ENCODE assay signal across 11 cellular contexts in genomic region chr10:63456437-63457210, GRCh38. TPM values are rescaled to one million over a fixed set of nuclear protein-coding genes. Genes with fewer than 3 reads are reported as not detected.
DNase-seq lines count a peak whose midpoint lies in the region; ATAC-seq, FAIRE-seq and TF ChIP-seq lines count a peak whose summit lies in the region.
"Had no signal": no experiment of that assay in that cellular context is flagged by ENCODE, and none has a peak within 500 bp of the region (broad histone marks: within the 10 kb centered on the region; RNA-seq: fewer than 3 reads in every experiment).

No MANE protein-coding gene starts in this region.

- H3K9me3 Mint-ChIP-seq in HFFc6 = no peaks in the 10 kb centered on the region

- CTCF ChIA-PET in SK-N-SH (lab: Yijun Ruan, JAX) = interaction anchor here (1.1 kb wide), 1 partner anchor 8 kb away, joined by 3 read pairs; no protein-coding TSS in a partner anchor

- no peak overlapping the region for H3K4me3 ChIP-seq in SK-N-SH (ENCODE audit: low read depth in 2 of 2, low read length in 1 of 2)
- no peak overlapping the region for H3K4me3 ChIP-seq in fibroblast of mammary gland (ENCODE audit: control insufficient read depth, low read depth, low read length)
- H3K4me3 ChIP-seq in pancreas = no peak overlapping the region
- H3K4me3 ChIP-seq in dorsolateral prefrontal cortex = no peak overlapping the region
- no peak overlapping the region for H3K4me3 ChIP-seq in H7 (ENCODE audit: insufficient read depth, low read depth, low read length)
- H3K4me3 ChIP-seq: thoracic aorta had no signal

- H3K79me2 ChIP-seq in SK-N-SH (ENCODE audit: insufficient read depth) = peaks cover 99% of the 10 kb centered on the region

- H3K27me3 Mint-ChIP-seq in HFFc6 (ENCODE audit: insufficient read depth) = no peaks in the 10 kb centered on the region

- no peak for TF ChIP-seq RAD21 in SK-N-SH (IDR thresholded peaks at IDR 0.05; ENCODE audit: low read length)

- H3K4me3 Mint-ChIP-seq in HFFc6 = peak overlapping the region; percentile 61

- H3K9me2 ChIP-seq in SK-N-SH = no peaks in the 10 kb centered on the region

- H3K4me1 Mint-ChIP-seq in HFFc6 (ENCODE audit: low read depth) = peaks cover 29% of the 10 kb centered on the region

- no peak for ATAC-seq in pancreas
- ATAC-seq: HCT116 had no signal

- peak overlapping the region; percentile 70 for H3K27ac Mint-ChIP-seq in HFFc6

- H3K4me2 ChIP-seq in SK-N-SH = peak overlapping the region; percentile 31; the same call in 1 of the 2 replicates

- H4K20me1 ChIP-seq in SK-N-SH (ENCODE audit: insufficient read depth) = peaks cover 32% of the 10 kb centered on the region

- H2AFZ ChIP-seq in SK-N-SH (ENCODE audit: low read depth) = no peak overlapping the region

- H3F3A ChIP-seq in SK-N-SH (replicated peaks; ENCODE audit: insufficient read depth) = peaks cover 37% of the 10 kb centered on the region

- H3K9ac ChIP-seq in SK-N-SH = peak overlapping the region; percentile 18; the same call in 1 of the 2 replicates

- H3K27me3 ChIP-seq in SK-N-SH (ENCODE audit: insufficient read depth) (no peaks in the 10 kb centered on the region), pancreas (no peaks in the 10 kb centered on the region), dorsolateral prefrontal cortex (no peaks in the 10 kb centered on the region), H7 (ENCODE audit: control insufficient read depth, insufficient read depth, low read length) (no peaks in the 10 kb centered on the region)

- TF ChIP-seq EP300 in SK-N-SH (IDR thresholded peaks at IDR 0.05; ENCODE audit: borderline replicate concordance in 1 of 2, low read depth in 1 of 2, low read length in 1 of 2) = no peak

- peak; percentile 47 for FAIRE-seq in pancreas (lab: Jason Lieb, UNC)

- peak; percentile 63 for DNase-seq in HFFc6
- DNase-seq in SK-N-SH = no peak
- DNase-seq in fibroblast of mammary gland (ENCODE audit: low read depth) = peak; percentile 70
- no peak for DNase-seq in pancreas
- no peak for DNase-seq in dorsolateral prefrontal cortex
- no peak for DNase-seq in ureter (ENCODE audit: low spot score)
- no peak for DNase-seq in H7
- no peak for DNase-seq in activated gamma-delta T cell (lab: John Stamatoyannopoulos, UW)
- DNase-seq: NCI-H2171 had no signal

- H3K36me3 Mint-ChIP-seq in HFFc6 (ENCODE audit: low read depth) = peaks cover 4% of the 10 kb centered on the region; the same call in 1 of the 2 replicates

- peaks cover 4 to 22% of the 10 kb centered on the region in 2 experiments; a peak in 2 of 4 replicates for H3K4me1 ChIP-seq in SK-N-SH (ENCODE audit: control insufficient read depth in 1 of 2, insufficient read depth in 2 of 2, low read depth in 1 of 2, low read length in 1 of 2)
- H3K4me1 ChIP-seq in pancreas = no peaks in the 10 kb centered on the region

- intact Hi-C loops in pancreas (cut with DNase I) = no loop called here
- intact Hi-C loops in dorsolateral prefrontal cortex (cut with DNase I) = no loop called here

- H3K36me3 ChIP-seq in SK-N-SH (replicated peaks in 1 of 2; ENCODE audit: control insufficient read depth in 1 of 2, insufficient read depth in 2 of 2, low read length in 1 of 2) (peaks cover 0 to 5% of the 10 kb centered on the region in 2 experiments), pancreas (no peaks in the 10 kb centered on the region), H7 (replicated peaks; ENCODE audit: control insufficient read depth, insufficient read depth, low read length) (no peaks in the 10 kb centered on the region; the same call in 1 of the 2 replicates)
- H3K36me3 ChIP-seq: thoracic aorta had no signal

- H3K27ac ChIP-seq in SK-N-SH (ENCODE audit: low read depth in 2 of 2, low read length in 1 of 2) = peak overlapping the region; percentile 29 to 65; a peak in 3 of 4 replicates
- H3K27ac ChIP-seq in pancreas = no peak overlapping the region
- H3K27ac ChIP-seq in dorsolateral prefrontal cortex = peak overlapping the region in 6 of 59 donors; percentile 5 to 22 (median 18)
- H3K27ac ChIP-seq: thoracic aorta had no signal

- no peak for TF ChIP-seq CTCF in HFFc6 (IDR thresholded peaks at IDR 0.05)
- TF ChIP-seq CTCF in SK-N-SH (IDR thresholded peaks at IDR 0.05) = no peak
- TF ChIP-seq CTCF in fibroblast of mammary gland (conservative IDR thresholded peaks at IDR 0.05; ENCODE audit: control insufficient read depth, insufficient read depth, low read depth, low read length) = no peak
- TF ChIP-seq CTCF in pancreas (IDR thresholded peaks at IDR 0.05) = no peak
- no peak for TF ChIP-seq CTCF in dorsolateral prefrontal cortex (IDR thresholded peaks at IDR 0.05 in 54 of 56, conservative IDR thresholded peaks at IDR 0.05 in 2 of 56; ENCODE audit: low read depth in 1 of 56, partially characterized antibody in 56 of 56)

- 52% methylated on average over 2 of the region's 2 CpGs for WGBS in SK-N-SH (ENCODE audit: low lambda C conversion rate)
- WGBS in pancreas, 2 donors = 78 to 84% methylated on average over 2 of the region's 2 CpGs

- H3K9me3 ChIP-seq in SK-N-SH (no peaks in the 10 kb centered on the region), pancreas (no peaks in the 10 kb centered on the region)
- H3K9me3 ChIP-seq: thoracic aorta had no signal

- POLR2A ChIA-PET in SK-N-SH (lab: Yijun Ruan, JAX) = no interaction called here

TF ChIP-seq in SK-N-SH, 30 proteins besides CTCF, POLR2A, EP300 and RAD21 (continues in another document):
- TF ChIP-seq YY1 (IDR thresholded peaks at IDR 0.05; ENCODE audit: low read depth) (no peak), RXRA (IDR thresholded peaks at IDR 0.05; ENCODE audit: borderline replicate concordance, low read depth) (no peak), CHD2 (IDR thresholded peaks at IDR 0.05; ENCODE audit: low read length, partially characterized antibody) (no peak), POLR2AphosphoS5 (IDR thresholded peaks at IDR 0.05; ENCODE audit: low read depth, low read length) (no peak), SMC3 (IDR thresholded peaks at IDR 0.05; ENCODE audit: low read depth, low read length) (no peak), MXI1 (IDR thresholded peaks at IDR 0.05; ENCODE audit: low read depth, low read length) (no peak), EZH2phosphoT487 (IDR thresholded peaks at IDR 0.05; ENCODE audit: borderline replicate concordance, low read depth) (no peak), FOXM1 (IDR thresholded peaks at IDR 0.05; ENCODE audit: low read depth) (no peak), SIN3A (IDR thresholded peaks at IDR 0.05; ENCODE audit: borderline replicate concordance, low read depth, low read length) (no peak), TAF1 (IDR thresholded peaks at IDR 0.05; ENCODE audit: borderline replicate concordance, low read depth, low read length) (no peak), GABPA (IDR thresholded peaks at IDR 0.05; ENCODE audit: low read depth) (no peak), FOXJ3 (CRISPR knock-in tag; IDR thresholded peaks at IDR 0.05) (no peak), NFIC (IDR thresholded peaks at IDR 0.05; ENCODE audit: borderline replicate concordance) (no peak), TCF12 (IDR thresholded peaks at IDR 0.05) (peak; percentile 36; the same call in 1 of the 2 replicates), RFX5 (IDR thresholded peaks at IDR 0.05; ENCODE audit: low read length) (no peak), TEAD4 (IDR thresholded peaks at IDR 0.05; ENCODE audit: borderline replicate concordance, insufficient read depth) (peak; percentile 48; the same call in 1 of the 2 replicates), NRF1 (IDR thresholded peaks at IDR 0.05; ENCODE audit: low read depth, low read length) (no peak), MAX (IDR thresholded peaks at IDR 0.05; ENCODE audit: low read depth) (no peak), MEF2A (IDR thresholded peaks at IDR 0.05; ENCODE audit: borderline replicate concordance, low read depth) (peak; percentile 48; the same call in 1 of the 2 replicates), FOSL2 (IDR thresholded peaks at IDR 0.05; ENCODE audit: borderline replicate concordance, low read depth) (peak; percentile 57; the same call in 1 of the 2 replicates), ELF1 (IDR thresholded peaks at IDR 0.05) (no peak)
- TF ChIP-seq, protein P1, sequence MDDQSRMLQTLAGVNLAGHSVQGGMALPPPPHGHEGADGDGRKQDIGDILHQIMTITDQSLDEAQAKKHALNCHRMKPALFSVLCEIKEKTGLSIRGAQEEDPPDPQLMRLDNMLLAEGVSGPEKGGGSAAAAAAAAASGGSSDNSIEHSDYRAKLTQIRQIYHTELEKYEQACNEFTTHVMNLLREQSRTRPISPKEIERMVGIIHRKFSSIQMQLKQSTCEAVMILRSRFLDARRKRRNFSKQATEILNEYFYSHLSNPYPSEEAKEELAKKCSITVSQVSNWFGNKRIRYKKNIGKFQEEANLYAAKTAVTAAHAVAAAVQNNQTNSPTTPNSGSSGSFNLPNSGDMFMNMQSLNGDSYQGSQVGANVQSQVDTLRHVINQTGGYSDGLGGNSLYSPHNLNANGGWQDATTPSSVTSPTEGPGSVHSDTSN (IDR thresholded peaks at IDR 0.05) = peak; percentile 81
- TF ChIP-seq, protein P2, sequence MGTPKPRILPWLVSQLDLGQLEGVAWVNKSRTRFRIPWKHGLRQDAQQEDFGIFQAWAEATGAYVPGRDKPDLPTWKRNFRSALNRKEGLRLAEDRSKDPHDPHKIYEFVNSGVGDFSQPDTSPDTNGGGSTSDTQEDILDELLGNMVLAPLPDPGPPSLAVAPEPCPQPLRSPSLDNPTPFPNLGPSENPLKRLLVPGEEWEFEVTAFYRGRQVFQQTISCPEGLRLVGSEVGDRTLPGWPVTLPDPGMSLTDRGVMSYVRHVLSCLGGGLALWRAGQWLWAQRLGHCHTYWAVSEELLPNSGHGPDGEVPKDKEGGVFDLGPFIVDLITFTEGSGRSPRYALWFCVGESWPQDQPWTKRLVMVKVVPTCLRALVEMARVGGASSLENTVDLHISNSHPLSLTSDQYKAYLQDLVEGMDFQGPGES (IDR thresholded peaks at IDR 0.05; ENCODE audit: low read depth, low read length) = no peak

RNA-seq across cellular contexts. Expression of gene JMJD1C, which starts 9.2 kb away (rescaled TPM):
- total RNA-seq in HFFc6 (2021; fragmentation: NEBNext Ultra II Directional; extraction: Animal tissue kit (Norgen Biotek cat#: 25700)) = 10 to 100 TPM; 29.0 to 36.7 (median 32.8) TPM
- polyA plus RNA-seq in SK-N-SH (2012; rRNA removed) (11.7 and 15.3 TPM in 2 replicates), pancreas (10 to 100 TPM; 25.6 to 39.9 TPM)
- polyA plus RNA-seq in SK-N-SH (2012; cell fraction: cytosol; rRNA removed) = 11.6 and 12.5 TPM in 2 replicates
- 21.6 and 49.9 TPM in 2 replicates for polyA plus RNA-seq in SK-N-SH (2012; cell fraction: nucleus; rRNA removed)
- total RNA-seq in pancreas (10 to 100 TPM; 26.5 to 56.9 (median 37.2) TPM), dorsolateral prefrontal cortex (100 to 1,000 TPM in 85 of 120 experiments, 10 to 100 TPM in 35; 80.5 to 152 (median 104) TPM), ureter (88.2 TPM)
- total RNA-seq in H7 (2014; rRNA removed; shearing (Covaris generic)) = 108 and 180 TPM in 2 replicates

Comparison
In these comparisons a context has a peak if more than half of its experiments do, and no peak if none do; other contexts are left out.
1. DNase-seq: peak in HFFc6 (single experiment) and fibroblast of mammary gland (single experiment); none in SK-N-SH (single experiment), pancreas (0 of 6), dorsolateral prefrontal cortex (0 of 10), ureter (single experiment), H7 (single experiment) and activated gamma-delta T cell (single experiment).
2. H3K27ac ChIP-seq: peak in SK-N-SH (2 of 2); none in pancreas (0 of 4).